23 cellular contexts compared by ENCODE assay signal in genomic region chr14:63474844-63475243, GRCh38.
A peak's percentile ranks its signal among the peaks of the same experiment; 100 is the strongest.
DNase-seq lines count a peak whose midpoint lies in the region; ATAC-seq and TF ChIP-seq lines count a peak whose summit lies in the region.
"Had no signal": no experiment of that assay in that cellular context is flagged by ENCODE, and none has a peak within 500 bp of the region (broad histone marks: within the 10 kb centered on the region; RNA-seq: fewer than 3 reads in every experiment).

No MANE protein-coding gene starts in this region.

- no peaks in the 10 kb centered on the region for H3K27me3 Mint-ChIP-seq in stimulated activated naive CD8-positive, alpha-beta T cell treated with anti-CD3 and anti-CD28 coated beads, Interleukin-15, Interleukin-2, amounts not matched to agents 100 ng/mL and 50 ng/mL, for 24 hours
- no peaks in the 10 kb centered on the region for H3K27me3 Mint-ChIP-seq in stimulated activated naive CD8-positive, alpha-beta T cell treated with anti-CD3 and anti-CD28 coated beads, Interleukin-15, amount 100 ng/mL, for 72 hours

- WGBS in hepatocyte (ENCODE audit: low lambda C conversion rate, missing lambda C conversion rate): 89% methylated on average over 3 of the region's 3 CpGs

- peak overlapping the region; percentile 24 for H3K27ac Mint-ChIP-seq in stimulated activated naive CD8-positive, alpha-beta T cell treated with anti-CD3 and anti-CD28 coated beads, Interleukin-15, Interleukin-2, amounts not matched to agents 100 ng/mL and 50 ng/mL, for 24 hours
- peak overlapping the region in 1 of 2 donors; percentile 32 for H3K27ac Mint-ChIP-seq in stimulated activated naive CD8-positive, alpha-beta T cell treated with anti-CD3 and anti-CD28 coated beads, Interleukin-15, amount 100 ng/mL, for 72 hours
- H3K27ac Mint-ChIP-seq: HFFc6 had no signal

- H3K9me2 ChIP-seq in hepatocyte (replicated peaks; ENCODE audit: insufficient read depth): no peaks in the 10 kb centered on the region

- H3K36me3 ChIP-seq in hepatocyte (replicated peaks; ENCODE audit: insufficient read depth, low read depth) (no peaks in the 10 kb centered on the region), SJCRH30 (no peaks in the 10 kb centered on the region)

- H3K27me3 ChIP-seq in hepatocyte (no peaks in the 10 kb centered on the region), SJCRH30 (no peaks in the 10 kb centered on the region)

- no peak overlapping the region for H2AFZ ChIP-seq in hepatocyte

- DNase-seq in stimulated activated naive CD8-positive, alpha-beta T cell treated with anti-CD3 and anti-CD28 coated beads, Interleukin-15, amount 100 ng/mL, for 72 hours: no peak
- DNase-seq in RPMI8226 (peak; percentile 40), hepatocyte (ENCODE audit: low spot score) (no peak), hypothalamus (lab: John Stamatoyannopoulos, UW) (no peak), SJCRH30 (no peak)
- no peak for DNase-seq in NK-92 treated with Interleukin-12 subunit alpha and Interleukin-12 subunit beta, amount 100 ng/mL, for 24 hours (lab: John Stamatoyannopoulos, UW)
- DNase-seq: AML-193, DMS53, GDM1, H9, HFFc6, KG1, NCI-H1105, NCI-H146, NCI-H2029, NCI-H226, NCI-H510A treated with DMSO at 0.1 percent for 48 hours, NCI-H748 treated with DMSO at 0.1 percent for 48 hours, Right ventricle myocardium superior had no signal

- H3K4me3 Mint-ChIP-seq in stimulated activated naive CD8-positive, alpha-beta T cell treated with anti-CD3 and anti-CD28 coated beads, Interleukin-15, Interleukin-2, amounts not matched to agents 100 ng/mL and 50 ng/mL, for 24 hours: no peak overlapping the region
- H3K4me3 Mint-ChIP-seq in stimulated activated naive CD8-positive, alpha-beta T cell treated with anti-CD3 and anti-CD28 coated beads, Interleukin-15, amount 100 ng/mL, for 72 hours: no peak overlapping the region
- H3K4me3 Mint-ChIP-seq: H9, HFFc6 had no signal

- no peaks in the 10 kb centered on the region for H4K20me1 ChIP-seq in hepatocyte (ENCODE audit: insufficient read depth, poor library complexity, severe bottlenecking)

- peaks cover 48% of the 10 kb centered on the region for H3K4me1 Mint-ChIP-seq in stimulated activated naive CD8-positive, alpha-beta T cell treated with anti-CD3 and anti-CD28 coated beads, Interleukin-15, Interleukin-2, amounts not matched to agents 100 ng/mL and 50 ng/mL, for 24 hours (ENCODE audit: low read depth)
- peaks cover 53% of the 10 kb centered on the region for H3K4me1 Mint-ChIP-seq in stimulated activated naive CD8-positive, alpha-beta T cell treated with anti-CD3 and anti-CD28 coated beads, Interleukin-15, amount 100 ng/mL, for 72 hours

- peaks cover 6% of the 10 kb centered on the region for H3K36me3 Mint-ChIP-seq in stimulated activated naive CD8-positive, alpha-beta T cell treated with anti-CD3 and anti-CD28 coated beads, Interleukin-15, Interleukin-2, amounts not matched to agents 100 ng/mL and 50 ng/mL, for 24 hours (ENCODE audit: low read depth)

- H3K9me3 Mint-ChIP-seq in stimulated activated naive CD8-positive, alpha-beta T cell treated with anti-CD3 and anti-CD28 coated beads, Interleukin-15, Interleukin-2, amounts not matched to agents 100 ng/mL and 50 ng/mL, for 24 hours: no peaks in the 10 kb centered on the region
- H3K9me3 Mint-ChIP-seq in stimulated activated naive CD8-positive, alpha-beta T cell treated with anti-CD3 and anti-CD28 coated beads, Interleukin-15, amount 100 ng/mL, for 72 hours: no peaks in the 10 kb centered on the region
- H3K9me3 Mint-ChIP-seq: H9, HFFc6 had no signal

- H3K9me3 ChIP-seq in hepatocyte (ENCODE audit: low read depth): no peaks in the 10 kb centered on the region
- H3K9me3 ChIP-seq in SJCRH30 (replicated peaks): no peaks in the 10 kb centered on the region

- H3K79me2 ChIP-seq in hepatocyte: peaks cover 83% of the 10 kb centered on the region

- TF ChIP-seq CTCF in hepatocyte (IDR thresholded peaks at IDR 0.05; ENCODE audit: poor library complexity): no peak

- peaks cover 24% of the 10 kb centered on the region for H3K4me1 ChIP-seq in hepatocyte (ENCODE audit: insufficient read depth)
- H3K4me1 ChIP-seq in SJCRH30: peaks cover 10% of the 10 kb centered on the region

- H3K4me2 ChIP-seq in hepatocyte: no peak overlapping the region

- peak overlapping the region; percentile 10 for H3K27ac ChIP-seq in hepatocyte
- no peak overlapping the region for H3K27ac ChIP-seq in SJCRH30
- H3K27ac ChIP-seq: C4-2B had no signal

- ATAC-seq in stimulated activated naive CD8-positive, alpha-beta T cell treated with anti-CD3 and anti-CD28 coated beads, Interleukin-15, amount 100 ng/mL, for 72 hours: no peak
- ATAC-seq in GM18520 (IDR thresholded peaks at IDR 0.05; ENCODE audit: unreplicated experiment): no peak

- H3K4me3 ChIP-seq in hepatocyte: no peak overlapping the region
- H3K4me3 ChIP-seq in SJCRH30: no peak overlapping the region
- H3K4me3 ChIP-seq: SK-N-MC had no signal
